18 cellular contexts compared by ENCODE assay signal in the genomic region with DNA sequence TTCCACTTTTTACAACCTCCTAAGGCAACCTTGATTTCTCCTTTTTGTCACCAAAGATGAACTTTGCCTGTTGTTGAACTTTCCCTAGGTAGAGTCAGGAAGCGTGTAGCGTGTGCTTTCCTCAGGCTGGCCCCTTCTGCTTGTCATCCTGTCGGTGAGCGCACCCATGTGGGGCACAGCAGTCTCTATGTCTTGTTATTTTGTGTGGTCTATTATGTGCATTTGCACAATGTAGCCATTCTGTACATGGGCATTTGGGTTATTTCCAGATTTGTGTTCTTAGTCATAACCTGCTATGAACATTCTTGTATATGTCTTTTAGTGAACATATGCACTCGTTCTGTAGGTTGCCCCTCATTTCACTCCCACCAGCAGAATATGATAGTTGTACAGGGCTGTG. TPM values are rescaled to one million over a fixed set of nuclear protein-coding genes. Genes with fewer than 3 reads are reported as not detected.
DNase-seq lines count a peak whose midpoint lies in the region; ATAC-seq, FAIRE-seq and TF ChIP-seq lines count a peak whose summit lies in the region.
"Had no signal": no experiment of that assay in that cellular context is flagged by ENCODE, and none has a peak within 500 bp of the region (broad histone marks: within the 10 kb centered on the region; RNA-seq: fewer than 3 reads in every experiment).

No MANE protein-coding gene starts in this region.

- peak; percentile 66 for FAIRE-seq in GM12878 (lab: Jason Lieb, UNC)
- FAIRE-seq: A549 had no signal

- no peak overlapping the region for H3K4me3 ChIP-seq in GM12865 (ENCODE audit: low read depth, low read length)
- no peak overlapping the region for H3K4me3 ChIP-seq in GM12878
- H3K4me3 ChIP-seq: A549; BLaER1 treated with 17β-estradiol and CSF1 and Interleukin-3, amounts not matched to agents 10 nM and 100 nM; MG63; SJCRH30 had no signal

- no peak for TF ChIP-seq POLR2A in GM12878 (IDR thresholded peaks at IDR 0.05; ENCODE audit: low read depth, low read length)

- peak overlapping the region; percentile 35; the same call in 1 of the 2 replicates for H3K27ac ChIP-seq in GM12878 (ENCODE audit: control insufficient read depth, insufficient read depth)
- H3K27ac ChIP-seq: A549; BLaER1 treated with 17β-estradiol and CSF1 and Interleukin-3, amounts not matched to agents 10 nM and 100 nM; SJCRH30 had no signal

- TF ChIP-seq RAD21 in GM12878 (IDR thresholded peaks at IDR 0.05; ENCODE audit: insufficient read depth, low read depth, low read length): peak; percentile 31; the same call in 1 of the 2 replicates

- H3K9me3 ChIP-seq in GM12878 (replicated peaks; ENCODE audit: control insufficient read depth, insufficient read depth, low read length): no peaks in the 10 kb centered on the region
- H3K9me3 ChIP-seq: A549; BLaER1 treated with 17β-estradiol and CSF1 and Interleukin-3, amounts not matched to agents 10 nM and 100 nM; MG63; SJCRH30 had no signal

- no peaks in the 10 kb centered on the region for H3K27me3 ChIP-seq in GM12878 (replicated peaks in 1 of 2; ENCODE audit: control insufficient read depth in 2 of 2, insufficient read depth in 2 of 2, low read length in 1 of 2)
- H3K27me3 ChIP-seq: BLaER1 treated with 17β-estradiol and CSF1 and Interleukin-3, amounts not matched to agents 10 nM and 100 nM; MG63; SJCRH30 had no signal

- H3K36me3 ChIP-seq in GM12878 (ENCODE audit: control insufficient read depth in 2 of 2, insufficient read depth in 2 of 2, low read length in 1 of 2): peaks cover 8 to 16% of the 10 kb centered on the region in 2 experiments

- 39% methylated on average over 5 of the region's 5 CpGs for WGBS in GM12878 (ENCODE audit: insufficient coverage, insufficient replicate concordance, low lambda C conversion rate, missing lambda C conversion rate)

- no peaks in the 10 kb centered on the region for H3K9me3 Mint-ChIP-seq in activated CD8-positive, alpha-beta memory T cell treated with anti-CD3 and anti-CD28 coated beads, Interleukin-2, amount 10 ng/mL, durations not matched to agents 7 days and 5 days (ENCODE audit: low read depth)
- H3K9me3 Mint-ChIP-seq in stimulated activated effector memory CD8-positive, alpha-beta T cell treated with anti-CD3 and anti-CD28 coated beads, Interleukin-12 subunit alpha, Interleukin-12 subunit beta, amount 100 ng/mL, for 72 hours: no peaks in the 10 kb centered on the region
- H3K9me3 Mint-ChIP-seq: H9 had no signal

- CTCF ChIA-PET in activated CD8-positive, alpha-beta memory T cell treated with anti-CD3 and anti-CD28 coated beads, Interleukin-2, amount 10 ng/mL, durations not matched to agents 7 days and 5 days (lab: Charles Lee): no interaction called here
- CTCF ChIA-PET in GM12878 (lab: Yijun Ruan, JAX): interaction anchor here (0.6 to 0.7 kb wide), 3 partner anchors 16 to 114 kb away, joined by 3 read pairs; no protein-coding TSS in a partner anchor

- peak; percentile 23 for DNase-seq in activated CD8-positive, alpha-beta memory T cell treated with anti-CD3 and anti-CD28 coated beads, Interleukin-2, amount 50 U/mL, for 48 hours
- DNase-seq in activated CD8-positive, alpha-beta memory T cell treated with anti-CD3 and anti-CD28 coated beads, Interleukin-2, amount 10 ng/mL, durations not matched to agents 7 days and 5 days: no peak
- DNase-seq in GM12865 (ENCODE audit: low read depth) (peak; percentile 56), GM12878 (ENCODE audit: low read depth, low spot score) (peak; percentile 16), midbrain (lab: John Stamatoyannopoulos, UW) (no peak), C1 segment of cervical spinal cord (lab: John Stamatoyannopoulos, UW) (no peak)
- DNase-seq in stimulated activated effector memory CD8-positive, alpha-beta T cell treated with anti-CD3 and anti-CD28 coated beads, Interleukin-12 subunit alpha, Interleukin-12 subunit beta, amount 100 ng/mL, for 72 hours (ENCODE audit: low spot score in 2 of 2): no peak
- DNase-seq: COR-L47, DMS153, H9, MG63, NCI-H1105 treated with DMSO at 0.1 percent for 48 hours, NCI-H1694 treated with DMSO at 0.1 percent for 48 hours, NCI-H446, SJCRH30 had no signal

- no TSS peak for BruUV-seq in GM12878 (replicated peaks; lab: Mats Ljungman, UMichigan)

- H4K20me1 ChIP-seq in GM12878 (ENCODE audit: control insufficient read depth, insufficient read depth): no peaks in the 10 kb centered on the region

- H3K4me3 Mint-ChIP-seq in activated CD8-positive, alpha-beta memory T cell treated with anti-CD3 and anti-CD28 coated beads, Interleukin-2, amount 10 ng/mL, durations not matched to agents 7 days and 5 days: no peak overlapping the region
- no peak overlapping the region for H3K4me3 Mint-ChIP-seq in stimulated activated effector memory CD8-positive, alpha-beta T cell treated with anti-CD3 and anti-CD28 coated beads, Interleukin-12 subunit alpha, Interleukin-12 subunit beta, amount 100 ng/mL, for 72 hours
- H3K4me3 Mint-ChIP-seq: H9 had no signal

- no peak overlapping the region for H3K4me2 ChIP-seq in GM12878 (ENCODE audit: control insufficient read depth, insufficient read depth)
- H3K4me2 ChIP-seq: A549; BLaER1 treated with 17β-estradiol and CSF1 and Interleukin-3, amounts not matched to agents 10 nM and 100 nM had no signal

- TF ChIP-seq CTCF in GM12865 (IDR thresholded peaks at IDR 0.05; ENCODE audit: insufficient read depth, low read depth, low read length, missing control alignments) (no peak), GM12878 (IDR thresholded peaks at IDR 0.05 in 2 of 3, conservative IDR thresholded peaks at IDR 0.05 in 1 of 3; ENCODE audit: control insufficient read depth in 2 of 3, extremely low read depth in 1 of 3, insufficient read depth in 1 of 3, low read depth in 3 of 3, low read length in 3 of 3) (peak in 1 of 3 experiments; percentile 41; a peak in 2 of 6 replicates)

- H2AFZ ChIP-seq in GM12878 (ENCODE audit: control insufficient read depth, low read depth, low read length): no peak overlapping the region

- peaks cover 4% of the 10 kb centered on the region; the same call in 1 of the 2 replicates for H3K4me1 ChIP-seq in GM12878 (ENCODE audit: control insufficient read depth, insufficient read depth, low read length)
- H3K4me1 ChIP-seq: SJCRH30 had no signal

- H3K4me1 Mint-ChIP-seq in activated CD8-positive, alpha-beta memory T cell treated with anti-CD3 and anti-CD28 coated beads, Interleukin-2, amount 10 ng/mL, durations not matched to agents 7 days and 5 days: peaks cover 12% of the 10 kb centered on the region
- H3K4me1 Mint-ChIP-seq in stimulated activated effector memory CD8-positive, alpha-beta T cell treated with anti-CD3 and anti-CD28 coated beads, Interleukin-12 subunit alpha, Interleukin-12 subunit beta, amount 100 ng/mL, for 72 hours: peaks cover 11% of the 10 kb centered on the region
- H3K4me1 Mint-ChIP-seq: H9 had no signal

- intact Hi-C loops in GM12878 (cut with micrococcal nuclease; ENCODE audit: unreplicated experiment): no loop called here

- no peak for ATAC-seq in activated CD8-positive, alpha-beta memory T cell treated with anti-CD3 and anti-CD28 coated beads, Interleukin-2, amount 10 ng/mL, durations not matched to agents 7 days and 5 days
- peak; percentile 93 for ATAC-seq in GM12878
- peak; percentile 44 for ATAC-seq in stimulated activated effector memory CD8-positive, alpha-beta T cell treated with anti-CD3 and anti-CD28 coated beads, Interleukin-12 subunit alpha, Interleukin-12 subunit beta, amount 100 ng/mL, for 72 hours
- ATAC-seq: A549 had no signal

- POLR2A ChIA-PET in GM12878 (lab: Charles Lee): interaction anchor here (0.9 kb wide), 1 partner anchor 40 kb away, joined by 3 read pairs; a partner anchor contains a TSS

- TF ChIP-seq EP300 in GM12878 (IDR thresholded peaks at IDR 0.05; ENCODE audit: borderline replicate concordance in 1 of 2, control insufficient read depth in 1 of 2, low read depth in 2 of 2, low read length in 2 of 2): no peak

- in situ Hi-C loops in GM12878 (cut with MboI): no loop called here

- no peak overlapping the region for H3K9ac ChIP-seq in GM12878 (ENCODE audit: control insufficient read depth, insufficient read depth, low read length)
- H3K9ac ChIP-seq: BLaER1 treated with 17β-estradiol and CSF1 and Interleukin-3, amounts not matched to agents 10 nM and 100 nM had no signal

- no peaks in the 10 kb centered on the region for H3K79me2 ChIP-seq in GM12878 (ENCODE audit: control insufficient read depth, insufficient read depth, low read length)

- RAD21 ChIA-PET in GM12878 (lab: Charles Lee; ENCODE audit: unreplicated experiment): no interaction called here

- SMC1A ChIA-PET in GM12878 (lab: Charles Lee; ENCODE audit: uncharacterized antibody, unreplicated experiment): interaction anchor here (0.9 to 1.4 kb wide), 2 partner anchors 8 to 24 kb away, joined by 3 to 4 read pairs; no protein-coding TSS in a partner anchor

- H3K27ac Mint-ChIP-seq in activated CD8-positive, alpha-beta memory T cell treated with anti-CD3 and anti-CD28 coated beads, Interleukin-2, amount 10 ng/mL, durations not matched to agents 7 days and 5 days: no peak overlapping the region
- H3K27ac Mint-ChIP-seq in stimulated activated effector memory CD8-positive, alpha-beta T cell treated with anti-CD3 and anti-CD28 coated beads, Interleukin-12 subunit alpha, Interleukin-12 subunit beta, amount 100 ng/mL, for 72 hours: peak overlapping the region; percentile 53

- no peaks in the 10 kb centered on the region for H3K27me3 Mint-ChIP-seq in activated CD8-positive, alpha-beta memory T cell treated with anti-CD3 and anti-CD28 coated beads, Interleukin-2, amount 10 ng/mL, durations not matched to agents 7 days and 5 days

- peaks cover 29% of the 10 kb centered on the region for H3K36me3 Mint-ChIP-seq in activated CD8-positive, alpha-beta memory T cell treated with anti-CD3 and anti-CD28 coated beads, Interleukin-2, amount 10 ng/mL, durations not matched to agents 7 days and 5 days
- H3K36me3 Mint-ChIP-seq in stimulated activated effector memory CD8-positive, alpha-beta T cell treated with anti-CD3 and anti-CD28 coated beads, Interleukin-12 subunit alpha, Interleukin-12 subunit beta, amount 100 ng/mL, for 72 hours: peaks cover 94% of the 10 kb centered on the region

RNA-seq across cellular contexts. Expression of a gene that starts 34.9 kb away (rescaled TPM):
- 100 to 1,000 TPM in 1 of 2 experiments, 10 to 100 TPM in 1; 92.4 to 143 TPM for total RNA-seq in activated CD8-positive, alpha-beta memory T cell treated with anti-CD3 and anti-CD28 coated beads, Interleukin-2, amount 10 ng/mL, durations not matched to agents 7 days and 5 days
- total RNA-seq in GM12878 (2013; cell fraction: nucleolus; rRNA removed): 231 and 254 TPM in 2 replicates
- total RNA-seq in GM12878 (2014; rRNA removed): 36.1 and 39.8 TPM in 2 replicates
- total RNA-seq in GM12878 (2014; rRNA removed; fragmentation: Illumina TruSeq; extraction: Trizol): 18.2 and 18.7 TPM in 2 replicates
- total RNA-seq in GM12878 (2021): 56.5 and 58.6 TPM in 2 replicates
- 11.5 TPM for polyA plus RNA-seq in GM12878 (2011; ENCODE audit: low read depth)
- polyA plus RNA-seq in GM12878 (2011; rRNA removed): 4.5 and 9.4 TPM in 2 replicates
- polyA plus RNA-seq in GM12878 (2011; cell fraction: cytosol; rRNA removed): 12.3 and 16.4 TPM in 2 replicates
- polyA plus RNA-seq in GM12878 (2011; cell fraction: nucleus; rRNA removed): 56.2 and 81.8 TPM in 2 replicates
- polyA plus RNA-seq in GM12878 (2012): 26.8 and 37.9 TPM in 2 replicates
- 11.0 and 18.8 TPM in 2 replicates for polyA plus RNA-seq in GM12878 (2014; fragmentation: Illumina TruSeq; extraction: Trizol)
- 1 to 10 TPM; 5.6 to 6.5 TPM for polyA plus RNA-seq in GM12878 (2014; fragmentation: Nextera tagmentation; extraction: Ambion mirVana)
- polyA plus RNA-seq in GM12878 (2014; rRNA removed): 25.2 and 34.7 TPM in 2 replicates
- 10 to 100 TPM; 14.9 to 17.4 TPM for polyA plus RNA-seq in GM12878 (2016; fragmentation: Nextera tagmentation; extraction: Ambion mirVana)
- 24.0 and 48.5 TPM in 2 replicates for polyA minus RNA-seq in GM12878 (2011; rRNA and poly(A)+ RNA removed)
- 14.7 and 17.6 TPM in 2 replicates for polyA minus RNA-seq in GM12878 (2011; cell fraction: cytosol; rRNA and poly(A)+ RNA removed)
- 50.2 and 68.7 TPM in 2 replicates for polyA minus RNA-seq in GM12878 (2011; cell fraction: nucleus; rRNA and poly(A)+ RNA removed)

RNA-seq across cellular contexts. Expression of a gene that starts 40.8 kb away (rescaled TPM):
- total RNA-seq in activated CD8-positive, alpha-beta memory T cell treated with anti-CD3 and anti-CD28 coated beads, Interleukin-2, amount 10 ng/mL, durations not matched to agents 7 days and 5 days: not detected
- not detected in 2 replicates for total RNA-seq in GM12878 (2013; cell fraction: nucleolus; rRNA removed)
- not detected in 2 replicates for total RNA-seq in GM12878 (2014; rRNA removed)
- not detected in 2 replicates for total RNA-seq in GM12878 (2014; rRNA removed; fragmentation: Illumina TruSeq; extraction: Trizol)
- not detected in 2 replicates for total RNA-seq in GM12878 (2021)
- polyA plus RNA-seq in GM12878 (2011; ENCODE audit: low read depth): not detected
- polyA plus RNA-seq in GM12878 (2011; rRNA removed): not detected in 2 replicates
- polyA plus RNA-seq in GM12878 (2011; cell fraction: cytosol; rRNA removed): not detected in 2 replicates
- not detected in 2 replicates for polyA plus RNA-seq in GM12878 (2011; cell fraction: nucleus; rRNA removed)
- not detected in 2 replicates for polyA plus RNA-seq in GM12878 (2012)
- polyA plus RNA-seq in GM12878 (2014; fragmentation: Illumina TruSeq; extraction: Trizol): not detected in 2 replicates
- not detected for polyA plus RNA-seq in GM12878 (2014; fragmentation: Nextera tagmentation; extraction: Ambion mirVana)
- not detected in 2 replicates for polyA plus RNA-seq in GM12878 (2014; rRNA removed)
- polyA plus RNA-seq in GM12878 (2016; fragmentation: Nextera tagmentation; extraction: Ambion mirVana): not detected
- polyA minus RNA-seq in GM12878 (2011; rRNA and poly(A)+ RNA removed): not detected in 2 replicates
- polyA minus RNA-seq in GM12878 (2011; cell fraction: cytosol; rRNA and poly(A)+ RNA removed): not detected in 2 replicates
- polyA minus RNA-seq in GM12878 (2011; cell fraction: nucleus; rRNA and poly(A)+ RNA removed): not detected in 2 replicates
- total RNA-seq: H9, HT-29, SJCRH30 had no signal
- polyA plus RNA-seq: A549 had no signal

Comparison
In these comparisons a context has a peak if more than half of its experiments do, and no peak if none do; other contexts are left out.
1. DNase-seq: peak in activated CD8-positive, alpha-beta memory T cell treated with anti-CD3 and anti-CD28 coated beads, Interleukin-2, amount 50 U/mL, for 48 hours (single experiment), GM12865 (single experiment) and GM12878 (single experiment); none in activated CD8-positive, alpha-beta memory T cell treated with anti-CD3 and anti-CD28 coated beads, Interleukin-2, amount 10 ng/mL, durations not matched to agents 7 days and 5 days (single experiment), stimulated activated effector memory CD8-positive, alpha-beta T cell treated with anti-CD3 and anti-CD28 coated beads, Interleukin-12 subunit alpha, Interleukin-12 subunit beta, amount 100 ng/mL, for 72 hours (0 of 2), midbrain (single experiment) and C1 segment of cervical spinal cord (0 of 14).